In the genomic region with DNA sequence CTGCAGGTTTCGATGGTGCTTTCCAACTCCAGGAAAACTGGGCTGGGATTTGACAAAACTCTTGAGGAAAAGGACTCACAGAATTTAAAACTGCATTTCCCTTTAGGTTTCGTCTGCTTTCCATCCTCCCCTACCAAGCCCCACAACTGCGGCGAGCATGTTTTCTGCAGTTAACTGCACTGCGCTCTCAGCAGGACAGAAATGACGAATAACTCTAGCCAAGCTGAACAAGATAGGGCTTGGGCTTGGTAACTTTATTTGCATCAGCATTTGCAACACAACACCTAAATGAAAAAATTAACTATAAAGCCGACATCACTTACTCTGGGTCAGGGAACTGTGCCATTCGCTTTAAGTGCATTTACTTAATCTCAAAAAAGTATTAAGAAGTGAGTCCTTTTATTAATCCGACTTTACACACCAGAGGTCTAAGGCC, we compare ENCODE assay signal across 8 cellular contexts. TPM values are rescaled to one million over a fixed set of nuclear protein-coding genes. Genes with fewer than 3 reads are reported as not detected.
DNase-seq lines count a peak whose midpoint lies in the region; ATAC-seq and TF ChIP-seq lines count a peak whose summit lies in the region.

No MANE protein-coding gene starts in this region.

- H3K79me2 ChIP-seq in OCI-LY7 (ENCODE audit: insufficient read depth, low read depth, low read length), result peaks cover 48% of the 10 kb centered on the region

- DNase-seq in Ammon's horn (ENCODE audit: low spot score) (peak; percentile 63), OCI-LY7 (ENCODE audit: low spot score) (peak; percentile 82), left cardiac atrium (no peak), progenitor cell of endocrine pancreas (ENCODE audit: low spot score, unreplicated experiment) (no peak), NCI-H1436 treated with DMSO at 0.1 percent for 48 hours (lab: John Stamatoyannopoulos, UW) (no peak)
- peak in 1 of 2 donors; percentile 21 for DNase-seq in activated naive CD4-positive, alpha-beta T cell treated with anti-CD3 and anti-CD28 coated beads, Interleukin-2, amount 50 U/mL, for 72 hours (ENCODE audit: low spot score in 2 of 2)

- peaks cover 0 to 7% of the 10 kb centered on the region in 2 donors for H3K36me3 Mint-ChIP-seq in activated naive CD4-positive, alpha-beta T cell treated with anti-CD3 and anti-CD28 coated beads, Interleukin-2, amount 50 U/mL, for 72 hours
- peaks cover 2% of the 10 kb centered on the region for H3K36me3 Mint-ChIP-seq in progenitor cell of endocrine pancreas (ENCODE audit: insufficient read depth)

- H3K27ac Mint-ChIP-seq in activated naive CD4-positive, alpha-beta T cell treated with anti-CD3 and anti-CD28 coated beads, Interleukin-2, amount 50 U/mL, for 72 hours, result peak overlapping the region; percentile 94 to 98
- peak overlapping the region; percentile 98 for H3K27ac Mint-ChIP-seq in progenitor cell of endocrine pancreas

- no peaks in the 10 kb centered on the region for H3K9me2 ChIP-seq in OCI-LY7 (ENCODE audit: insufficient read depth, low read length)

- no peaks in the 10 kb centered on the region for H3K9me3 Mint-ChIP-seq in activated naive CD4-positive, alpha-beta T cell treated with anti-CD3 and anti-CD28 coated beads, Interleukin-2, amount 50 U/mL, for 72 hours
- peaks cover 8% of the 10 kb centered on the region for H3K9me3 Mint-ChIP-seq in progenitor cell of endocrine pancreas (ENCODE audit: low read depth)

- H3K4me1 ChIP-seq in OCI-LY7 (ENCODE audit: insufficient read depth, low read length, poor library complexity, severe bottlenecking), result peaks cover 37% of the 10 kb centered on the region

- peak overlapping the region; percentile 74 for H3K4me3 ChIP-seq in OCI-LY7 (ENCODE audit: low read depth, low read length, poor library complexity, severe bottlenecking)

- no peaks in the 10 kb centered on the region for H3K27me3 Mint-ChIP-seq in progenitor cell of endocrine pancreas

- peak overlapping the region; percentile 94 for H3K4me3 Mint-ChIP-seq in progenitor cell of endocrine pancreas (ENCODE audit: low read depth)

- H3K36me3 ChIP-seq in OCI-LY7 (ENCODE audit: insufficient read depth, low read length), result peaks cover 8% of the 10 kb centered on the region

- intact Hi-C loops in OCI-LY7 (cut with micrococcal nuclease; ENCODE audit: unreplicated experiment) (loop anchor here (1.0 to 5.0 kb wide), 4 partner anchors 553 to 1907 kb away; a partner anchor contains a TSS), left cardiac atrium (cut with DNase I) (no loop called here)

- CTCF ChIA-PET in OCI-LY7 (lab: Charles Lee; ENCODE audit: unreplicated experiment), result interaction anchor here (2.9 kb wide), 1 partner anchor 11 kb away, joined by 17 read pairs; a partner anchor contains a TSS

- no peak for TF ChIP-seq CTCF in OCI-LY7 (conservative IDR thresholded peaks at IDR 0.05; ENCODE audit: low read length)
- TF ChIP-seq CTCF in progenitor cell of endocrine pancreas (IDR thresholded peaks at IDR 0.05; ENCODE audit: unreplicated experiment), result no peak

- peaks cover 24% of the 10 kb centered on the region for H3K4me1 Mint-ChIP-seq in progenitor cell of endocrine pancreas (ENCODE audit: low read depth)

- POLR2A ChIA-PET in OCI-LY7 (lab: Charles Lee), result interaction anchor here (0.6 to 5.0 kb wide), 9 partner anchors 9 to 1906 kb away, joined by 3 to 44 read pairs (median 4); a partner anchor contains a TSS

- H3K4me2 ChIP-seq in OCI-LY7 (ENCODE audit: low read length), result peak overlapping the region; percentile 81

- ATAC-seq in GM18517 (IDR thresholded peaks at IDR 0.05; ENCODE audit: unreplicated experiment), result peak; percentile 39
- ATAC-seq in HG02943 (IDR thresholded peaks at IDR 0.05; ENCODE audit: low read depth, unreplicated experiment), result peak; percentile 36
- ATAC-seq in activated naive CD4-positive, alpha-beta T cell treated with anti-CD3 and anti-CD28 coated beads, Interleukin-2, amount 50 U/mL, for 72 hours, result peak; percentile 48 to 58
- peak; percentile 28 to 56 for ATAC-seq in left cardiac atrium

- peaks cover 12% of the 10 kb centered on the region; the same call in 1 of the 2 replicates for H3K9me3 ChIP-seq in OCI-LY7 (ENCODE audit: low read length)

- peak overlapping the region; percentile 91 for H2AFZ ChIP-seq in OCI-LY7 (ENCODE audit: low read length)

- TSS peak; percentile 92 for BruUV-seq in OCI-LY7 (replicated peaks; lab: Mats Ljungman, UMichigan)

- H4K20me1 ChIP-seq in OCI-LY7 (ENCODE audit: insufficient read depth, low read length), result peaks cover 20% of the 10 kb centered on the region

- peak overlapping the region; percentile 93 for H3K27ac ChIP-seq in OCI-LY7 (ENCODE audit: low read depth, low read length, poor library complexity, severe bottlenecking)

RNA-seq across cellular contexts. Expression of a gene that starts 0.7 kb away (rescaled TPM):
- total RNA-seq in OCI-LY7 (2014; rRNA removed; shearing (Covaris generic)), result 29.2 and 29.7 TPM in 2 replicates
- total RNA-seq in OCI-LY7 (2022), result 50.0 and 52.2 TPM in 2 replicates
- total RNA-seq in activated naive CD4-positive, alpha-beta T cell treated with anti-CD3 and anti-CD28 coated beads, Interleukin-2, amount 50 U/mL, for 72 hours, result 10 to 100 TPM; 23.1 to 25.9 TPM
- 10 to 100 TPM; 17.2 to 18.6 TPM for total RNA-seq in left cardiac atrium
- total RNA-seq in progenitor cell of endocrine pancreas, result 37.4 and 38.4 TPM in 2 replicates

RNA-seq across cellular contexts. Expression of a gene that starts 10.5 kb away (rescaled TPM):
- total RNA-seq in OCI-LY7 (2014; rRNA removed; shearing (Covaris generic)), result 28.2 and 36.2 TPM in 2 replicates
- total RNA-seq in OCI-LY7 (2022), result 48.9 and 57.2 TPM in 2 replicates
- 10 to 100 TPM; 16.9 to 19.4 TPM for total RNA-seq in activated naive CD4-positive, alpha-beta T cell treated with anti-CD3 and anti-CD28 coated beads, Interleukin-2, amount 50 U/mL, for 72 hours
- 10 to 100 TPM; 36.5 to 79.9 TPM for total RNA-seq in left cardiac atrium
- total RNA-seq in progenitor cell of endocrine pancreas, result 260 and 267 TPM in 2 replicates

Comparison
In these comparisons a context has a peak if more than half of its experiments do, and no peak if none do; other contexts are left out.
1. DNase-seq: peak in Ammon's horn (single experiment) and OCI-LY7 (single experiment); none in left cardiac atrium (single experiment), progenitor cell of endocrine pancreas (single experiment) and NCI-H1436 treated with DMSO at 0.1 percent for 48 hours (single experiment).
2. Peak in every context shown above with its lines, with median percentiles within 50 percentile points of each other: ATAC-seq.